In the genomic region with DNA sequence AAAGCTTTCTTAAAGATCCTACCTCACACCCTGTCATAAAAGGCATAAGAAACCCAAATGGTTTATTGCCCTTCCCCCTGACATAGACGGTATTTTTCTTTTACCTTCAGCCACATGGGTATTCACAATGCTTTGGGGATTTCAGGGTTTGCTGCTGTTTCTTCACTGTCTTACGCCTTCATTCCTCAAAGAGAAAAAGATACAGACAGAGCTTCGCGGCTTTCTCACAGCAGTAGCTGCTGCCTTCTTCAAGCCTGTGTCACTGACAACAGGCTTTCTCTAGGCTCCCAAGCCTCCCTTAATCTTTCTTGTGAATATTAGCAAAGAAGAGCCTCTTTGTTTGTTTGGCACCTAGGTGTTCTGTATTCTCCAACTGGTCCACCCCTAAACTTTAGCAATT, we compare ENCODE assay signal across 1 cellular context.
TF ChIP-seq lines count a peak whose summit lies in the region.

No MANE protein-coding gene starts in this region.

TF ChIP-seq in K562, 482 proteins besides CTCF, POLR2A, EP300 and RAD21:
- TF ChIP-seq, protein P1, sequence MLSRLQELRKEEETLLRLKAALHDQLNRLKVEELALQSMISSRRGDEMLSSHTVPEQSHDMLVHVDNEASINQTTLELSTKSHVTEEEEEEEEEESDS (CRISPR knock-in tag; IDR thresholded peaks at IDR 0.05), result no peak
- TF ChIP-seq ASH1L (IDR thresholded peaks at IDR 0.05; ENCODE audit: borderline replicate concordance, low read depth, partially characterized antibody) (no peak), ZBTB49 (CRISPR knock-in tag; IDR thresholded peaks at IDR 0.05; ENCODE audit: borderline replicate concordance) (no peak), BRF1 (IDR thresholded peaks at IDR 0.05; ENCODE audit: borderline replicate concordance, extremely low read depth, insufficient read length) (no peak), FOXP1 (CRISPR knock-in tag; IDR thresholded peaks at IDR 0.05) (no peak), SAFB2 (IDR thresholded peaks at IDR 0.05; ENCODE audit: borderline replicate concordance, low read depth, low read length, severe bottlenecking) (no peak), ZSCAN29 (IDR thresholded peaks at IDR 0.05) (no peak), MED1 (CRISPR knock-in tag; IDR thresholded peaks at IDR 0.05; ENCODE audit: borderline replicate concordance) (no peak), ERF (CRISPR knock-in tag; IDR thresholded peaks at IDR 0.05) (no peak), XRCC5 (IDR thresholded peaks at IDR 0.05; ENCODE audit: low read depth, low read length) (no peak), NCOA2 (IDR thresholded peaks at IDR 0.05; ENCODE audit: partially characterized antibody in 2 of 2) (no peak)
- TF ChIP-seq, protein P2, sequence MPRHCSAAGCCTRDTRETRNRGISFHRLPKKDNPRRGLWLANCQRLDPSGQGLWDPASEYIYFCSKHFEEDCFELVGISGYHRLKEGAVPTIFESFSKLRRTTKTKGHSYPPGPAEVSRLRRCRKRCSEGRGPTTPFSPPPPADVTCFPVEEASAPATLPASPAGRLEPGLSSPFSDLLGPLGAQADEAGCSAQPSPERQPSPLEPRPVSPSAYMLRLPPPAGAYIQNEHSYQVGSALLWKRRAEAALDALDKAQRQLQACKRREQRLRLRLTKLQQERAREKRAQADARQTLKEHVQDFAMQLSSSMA (CRISPR knock-in tag; IDR thresholded peaks at IDR 0.05), result no peak
- TF ChIP-seq, protein P3, sequence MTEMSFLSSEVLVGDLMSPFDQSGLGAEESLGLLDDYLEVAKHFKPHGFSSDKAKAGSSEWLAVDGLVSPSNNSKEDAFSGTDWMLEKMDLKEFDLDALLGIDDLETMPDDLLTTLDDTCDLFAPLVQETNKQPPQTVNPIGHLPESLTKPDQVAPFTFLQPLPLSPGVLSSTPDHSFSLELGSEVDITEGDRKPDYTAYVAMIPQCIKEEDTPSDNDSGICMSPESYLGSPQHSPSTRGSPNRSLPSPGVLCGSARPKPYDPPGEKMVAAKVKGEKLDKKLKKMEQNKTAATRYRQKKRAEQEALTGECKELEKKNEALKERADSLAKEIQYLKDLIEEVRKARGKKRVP (CRISPR knock-in tag; IDR thresholded peaks at IDR 0.05), result no peak
- TF ChIP-seq, protein P4, sequence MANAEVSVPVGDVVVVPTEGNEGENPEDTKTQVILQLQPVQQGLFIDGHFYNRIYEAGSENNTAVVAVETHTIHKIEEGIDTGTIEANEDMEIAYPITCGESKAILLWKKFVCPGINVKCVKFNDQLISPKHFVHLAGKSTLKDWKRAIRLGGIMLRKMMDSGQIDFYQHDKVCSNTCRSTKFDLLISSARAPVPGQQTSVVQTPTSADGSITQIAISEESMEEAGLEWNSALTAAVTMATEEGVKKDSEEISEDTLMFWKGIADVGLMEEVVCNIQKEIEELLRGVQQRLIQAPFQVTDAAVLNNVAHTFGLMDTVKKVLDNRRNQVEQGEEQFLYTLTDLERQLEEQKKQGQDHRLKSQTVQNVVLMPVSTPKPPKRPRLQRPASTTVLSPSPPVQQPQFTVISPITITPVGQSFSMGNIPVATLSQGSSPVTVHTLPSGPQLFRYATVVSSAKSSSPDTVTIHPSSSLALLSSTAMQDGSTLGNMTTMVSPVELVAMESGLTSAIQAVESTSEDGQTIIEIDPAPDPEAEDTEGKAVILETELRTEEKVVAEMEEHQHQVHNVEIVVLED (CRISPR knock-in tag; IDR thresholded peaks at IDR 0.05), result no peak
- TF ChIP-seq, protein P5, sequence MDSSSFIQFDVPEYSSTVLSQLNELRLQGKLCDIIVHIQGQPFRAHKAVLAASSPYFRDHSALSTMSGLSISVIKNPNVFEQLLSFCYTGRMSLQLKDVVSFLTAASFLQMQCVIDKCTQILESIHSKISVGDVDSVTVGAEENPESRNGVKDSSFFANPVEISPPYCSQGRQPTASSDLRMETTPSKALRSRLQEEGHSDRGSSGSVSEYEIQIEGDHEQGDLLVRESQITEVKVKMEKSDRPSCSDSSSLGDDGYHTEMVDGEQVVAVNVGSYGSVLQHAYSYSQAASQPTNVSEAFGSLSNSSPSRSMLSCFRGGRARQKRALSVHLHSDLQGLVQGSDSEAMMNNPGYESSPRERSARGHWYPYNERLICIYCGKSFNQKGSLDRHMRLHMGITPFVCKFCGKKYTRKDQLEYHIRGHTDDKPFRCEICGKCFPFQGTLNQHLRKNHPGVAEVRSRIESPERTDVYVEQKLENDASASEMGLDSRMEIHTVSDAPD (CRISPR knock-in tag; IDR thresholded peaks at IDR 0.05), result no peak
